10 cellular contexts compared by ENCODE assay signal in the genomic region with DNA sequence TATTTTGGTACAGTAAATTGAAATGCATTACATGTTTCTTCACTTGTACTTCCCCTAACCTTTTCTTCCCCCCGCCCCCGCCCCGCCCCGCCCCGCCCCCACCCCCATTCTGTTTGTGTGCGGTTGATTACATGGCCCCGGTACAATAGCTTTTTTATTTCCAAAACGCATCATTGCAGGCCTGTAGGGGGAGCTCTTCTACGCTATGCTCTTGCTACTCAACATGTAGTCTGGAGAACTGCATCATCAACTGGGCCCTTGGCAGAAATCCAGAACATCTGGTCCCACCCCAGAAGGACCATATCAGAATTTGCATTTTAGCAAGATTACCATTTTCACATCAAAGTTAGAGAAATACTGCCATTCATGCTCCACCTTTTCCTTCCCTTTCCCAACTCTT.
DNase-seq lines count a peak whose midpoint lies in the region; ATAC-seq and TF ChIP-seq lines count a peak whose summit lies in the region.
"Had no signal": no experiment of that assay in that cellular context is flagged by ENCODE, and none has a peak within 500 bp of the region (broad histone marks: within the 10 kb centered on the region; RNA-seq: fewer than 3 reads in every experiment).

No MANE protein-coding gene starts in this region.

- POLR2A ChIA-PET in Panc1 (lab: Charles Lee): interaction anchor here (0.6 kb wide), 1 partner anchor 715 kb away, joined by 3 read pairs; no protein-coding TSS in a partner anchor

- H3K4me3 ChIP-seq in BE2C (ENCODE audit: low read depth, low read length) (no peak overlapping the region), Panc1 (ENCODE audit: low read depth in 2 of 2, low read length in 2 of 2) (no peak overlapping the region)

- TF ChIP-seq CTCF in BE2C (IDR thresholded peaks at IDR 0.05; ENCODE audit: low read depth, low read length) (peak; percentile 68), Panc1 (IDR thresholded peaks at IDR 0.05) (peak; percentile 26)

- in situ Hi-C loops in Panc1 (cut with HindIII; ENCODE audit: low pct_unique_long_range_greater_than_20kb, low sequenced_read_pairs): no loop called here

- H3K9me3 ChIP-seq in BE2C (no peaks in the 10 kb centered on the region), Panc1 (ENCODE audit: control insufficient read depth, insufficient read depth, low read depth, low read length) (no peaks in the 10 kb centered on the region)

- H3K36me3 ChIP-seq in BE2C (no peaks in the 10 kb centered on the region), Panc1 (ENCODE audit: control insufficient read depth, insufficient read depth, low read length) (no peaks in the 10 kb centered on the region)

- no TSS peak for BruUV-seq in Panc1 (replicated peaks; lab: Mats Ljungman, UMichigan)

- intact Hi-C loops in Panc1 (cut with micrococcal nuclease; ENCODE audit: unreplicated experiment): no loop called here

- H3K4me1 ChIP-seq in BE2C (no peaks in the 10 kb centered on the region), Panc1 (ENCODE audit: control insufficient read depth, insufficient read depth, low read length) (no peaks in the 10 kb centered on the region)

- DNase-seq in BE2C: peak; percentile 71
- DNase-seq in Panc1 (ENCODE audit: low read depth, low spot score): no peak
- peak; percentile 53 for DNase-seq in globus pallidus (ENCODE audit: low spot score)
- no peak for DNase-seq in NCI-H510A treated with DMSO at 0.1 percent for 48 hours (lab: John Stamatoyannopoulos, UW)
- no peak for DNase-seq in SIG-M5 treated with dmso at 0.1 percent for 504 hours (lab: John Stamatoyannopoulos, UW; ENCODE audit: unreplicated experiment)
- DNase-seq: NCI-H1105 had no signal

- ATAC-seq in GM21576 (IDR thresholded peaks at IDR 0.05; ENCODE audit: unreplicated experiment): peak; percentile 79
- no peak for ATAC-seq in Panc1
- no peak for ATAC-seq in HG03469 (IDR thresholded peaks at IDR 0.05; ENCODE audit: unreplicated experiment)
- ATAC-seq in HG03460 (IDR thresholded peaks at IDR 0.05; ENCODE audit: unreplicated experiment): no peak
- ATAC-seq: activated naive CD4-positive, alpha-beta T cell treated with anti-CD3 and anti-CD28 coated beads, Interleukin-2, amount 50 U/mL, for 72 hours had no signal

- CTCF ChIA-PET in Panc1 (lab: Charles Lee): no interaction called here

- no peak overlapping the region for H3K27ac ChIP-seq in Panc1 (ENCODE audit: low read length)

- H3K27me3 ChIP-seq in BE2C (no peaks in the 10 kb centered on the region), Panc1 (ENCODE audit: control insufficient read depth, insufficient read depth, low read length) (no peaks in the 10 kb centered on the region)

Comparison
In these comparisons a context has a peak if more than half of its experiments do, and no peak if none do; other contexts are left out.
1. DNase-seq: peak in BE2C (single experiment) and globus pallidus (single experiment); none in Panc1 (single experiment), NCI-H510A treated with DMSO at 0.1 percent for 48 hours (single experiment) and SIG-M5 treated with dmso at 0.1 percent for 504 hours (single experiment).